In the genomic region with DNA sequence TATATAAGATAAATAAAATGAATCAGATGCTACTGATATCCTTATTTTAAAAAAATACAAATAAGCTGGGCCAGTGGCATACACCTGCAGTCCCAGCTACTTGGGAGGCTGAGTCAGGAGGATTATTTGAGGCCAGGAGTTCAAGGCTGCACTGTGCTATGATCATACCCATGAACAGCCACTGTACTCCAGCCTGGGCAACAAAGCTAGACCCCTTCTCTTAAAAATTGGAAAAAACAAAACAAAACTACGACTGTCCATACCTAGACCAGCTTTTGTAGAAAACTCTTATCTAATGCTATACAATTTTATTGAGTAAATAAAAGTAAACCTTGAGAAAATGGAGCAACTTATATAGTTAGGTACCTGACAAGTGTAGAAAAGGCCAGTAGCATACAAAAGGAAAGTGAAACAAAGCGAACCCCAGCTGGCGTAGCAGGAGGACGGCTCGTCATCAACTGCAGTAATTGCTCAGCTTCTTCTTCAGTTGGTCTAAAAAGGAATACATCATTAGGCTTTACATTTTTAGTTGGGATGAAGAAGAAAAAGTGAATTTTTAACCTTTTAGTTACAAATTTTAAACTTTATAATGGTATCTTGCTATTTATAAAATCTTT, we compare ENCODE assay signal across 12 cellular contexts.
DNase-seq lines count a peak whose midpoint lies in the region; ATAC-seq, FAIRE-seq and TF ChIP-seq lines count a peak whose summit lies in the region.
"Had no signal": no experiment of that assay in that cellular context is flagged by ENCODE, and none has a peak within 500 bp of the region (broad histone marks: within the 10 kb centered on the region; RNA-seq: fewer than 3 reads in every experiment).

No MANE protein-coding gene starts in this region.

- H3K4me1 ChIP-seq in effector memory CD4-positive, alpha-beta T cell (ENCODE audit: control insufficient read depth, insufficient read depth, low read length, poor library complexity, severe bottlenecking): no peaks in the 10 kb centered on the region

- peaks cover 27% of the 10 kb centered on the region for H3K36me3 ChIP-seq in effector memory CD4-positive, alpha-beta T cell (ENCODE audit: control insufficient read depth, insufficient read depth, low read length)

- H3K9me3 ChIP-seq in effector memory CD4-positive, alpha-beta T cell (ENCODE audit: control insufficient read depth, low read length): no peaks in the 10 kb centered on the region

- peak overlapping the region; percentile 52 for H3K27ac ChIP-seq in effector memory CD4-positive, alpha-beta T cell (ENCODE audit: insufficient read depth, low read length, poor library complexity, severe bottlenecking)

- peak; percentile 31 for FAIRE-seq in HTR-8/SVneo (lab: Jason Lieb, UNC)
- no peak for FAIRE-seq in urothelium cell line (lab: Jason Lieb, UNC)
- FAIRE-seq: astrocyte, D721Med had no signal

- ATAC-seq in GM19463 (IDR thresholded peaks at IDR 0.05; ENCODE audit: unreplicated experiment) (peak; percentile 67), HG03571 (IDR thresholded peaks at IDR 0.05; ENCODE audit: unreplicated experiment) (no peak)

- H3K27me3 ChIP-seq in effector memory CD4-positive, alpha-beta T cell (replicated peaks; ENCODE audit: control insufficient read depth, insufficient read depth, low read length, poor library complexity, severe bottlenecking): no peaks in the 10 kb centered on the region

- H3K4me3 ChIP-seq in GM12865 (ENCODE audit: low read depth, low read length): peak overlapping the region; percentile 21
- H3K4me3 ChIP-seq in effector memory CD4-positive, alpha-beta T cell (ENCODE audit: insufficient read depth, low read depth, low read length, poor library complexity, severe bottlenecking): peak overlapping the region; percentile 31

- DNase-seq in GM12865 (ENCODE audit: low read depth) (peak; percentile 64), HTR-8/SVneo (ENCODE audit: insufficient read length, low spot score) (no peak), urothelium cell line (ENCODE audit: low spot score) (no peak), DMS 273 treated with DMSO at 0.1 percent for 48 hours (lab: John Stamatoyannopoulos, UW) (no peak), NCI-H82 (lab: John Stamatoyannopoulos, UW) (no peak)
- peak in 2 of 3 donors; percentile 4 to 8 for DNase-seq in effector memory CD4-positive, alpha-beta T cell
- DNase-seq: H7, MV-4-11 had no signal

- TF ChIP-seq CTCF in GM12865 (IDR thresholded peaks at IDR 0.05; ENCODE audit: insufficient read depth, low read depth, low read length, missing control alignments): no peak

Comparison
In these comparisons a context has a peak if more than half of its experiments do, and no peak if none do; other contexts are left out.
1. DNase-seq: peak in GM12865 (single experiment) and effector memory CD4-positive, alpha-beta T cell (2 of 3); none in HTR-8/SVneo (single experiment), urothelium cell line (single experiment), DMS 273 treated with DMSO at 0.1 percent for 48 hours (single experiment) and NCI-H82 (single experiment).